Comparison of ENCODE assay signal across 1 cellular context in the genomic region with DNA sequence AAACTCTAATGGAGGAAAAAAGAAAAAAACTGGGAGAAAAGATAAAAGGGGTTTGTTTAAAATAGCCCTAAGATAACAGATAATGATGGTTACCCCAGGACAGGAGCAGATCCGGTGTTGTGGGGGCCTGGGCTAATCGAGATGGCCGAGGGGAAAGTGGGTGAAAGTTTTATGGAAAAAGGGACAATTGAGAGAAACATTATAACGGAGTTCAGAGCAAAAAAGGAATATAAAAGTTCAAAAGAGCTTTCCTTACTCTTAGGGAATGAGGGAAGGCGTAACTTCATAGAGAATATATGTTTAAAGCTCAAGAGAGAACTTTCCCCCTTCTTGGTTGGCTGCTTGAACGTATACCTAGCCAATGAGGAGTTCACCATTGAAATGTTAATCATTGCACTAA.
TF ChIP-seq lines count a peak whose summit lies in the region.

No MANE protein-coding gene starts in this region.

TF ChIP-seq in IMR-90, 13 proteins besides CTCF, POLR2A, EP300 and RAD21:
- TF ChIP-seq FOS (IDR thresholded peaks at IDR 0.05; ENCODE audit: low read depth, low read length) (no peak), MAFK (IDR thresholded peaks at IDR 0.05; ENCODE audit: low read depth, low read length) (no peak), SMC3 (IDR thresholded peaks at IDR 0.05; ENCODE audit: low read depth, low read length) (no peak), MAZ (IDR thresholded peaks at IDR 0.05; ENCODE audit: borderline replicate concordance, low read depth, low read length) (no peak)
TF ChIP-seq in IMR-90: peak in this region for 0.
